ENCODE assay signal across 8 cellular contexts in the genomic region with DNA sequence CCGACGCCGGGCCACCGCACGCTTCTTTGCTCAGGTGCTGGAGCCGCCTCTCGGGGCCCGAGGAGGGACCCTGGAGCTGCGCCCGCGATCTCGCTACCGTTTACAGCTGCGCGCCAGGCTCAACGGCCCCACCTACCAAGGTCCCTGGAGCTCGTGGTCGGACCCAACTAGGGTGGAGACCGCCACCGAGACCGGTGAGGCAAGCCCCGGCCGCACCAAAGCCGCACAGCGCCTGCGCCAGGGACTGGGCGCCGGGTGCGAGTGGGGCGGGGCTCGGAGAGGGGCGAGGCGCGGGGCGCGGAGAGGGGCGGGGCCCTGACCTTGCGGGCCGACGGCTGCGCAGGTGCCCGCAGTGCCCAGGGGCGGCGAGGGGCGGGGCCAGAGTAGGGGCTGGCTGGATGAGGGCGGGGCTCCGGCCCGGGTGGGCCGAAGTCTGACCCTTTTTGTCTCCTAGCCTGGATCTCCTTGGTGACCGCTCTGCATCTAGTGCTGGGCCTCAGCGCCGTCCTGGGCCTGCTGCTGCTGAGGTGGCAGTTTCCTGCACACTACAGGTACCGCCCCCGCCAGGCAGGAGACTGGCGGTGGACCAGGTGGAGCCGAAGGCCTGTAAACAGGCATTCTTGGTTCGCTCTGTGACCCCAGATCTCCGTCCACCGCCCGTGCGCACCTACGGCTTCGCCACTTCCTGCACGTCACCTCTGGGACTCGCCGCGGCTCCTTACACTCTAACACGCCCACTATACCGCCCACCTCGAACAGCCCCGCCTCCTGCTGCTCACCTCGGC. TPM values are rescaled to one million over a fixed set of nuclear protein-coding genes. Genes with fewer than 3 reads are reported as not detected.
DNase-seq lines count a peak whose midpoint lies in the region; ATAC-seq and TF ChIP-seq lines count a peak whose summit lies in the region.

No MANE protein-coding gene starts in this region.

- 7 to 14% methylated on average over 51 to 55 of the region's 72 CpGs for WGBS in tibial nerve, 2 donors

- H3K27ac ChIP-seq in tibial nerve = peak overlapping the region; percentile 58 to 88 (median 86)

- H3K27ac Mint-ChIP-seq in Calu3 (ENCODE audit: unreplicated experiment) (peak overlapping the region; percentile 79), natural killer cell (peak overlapping the region; percentile 51 to 88)

- ATAC-seq in HG03378 (IDR thresholded peaks at IDR 0.05; ENCODE audit: unreplicated experiment) (peak; percentile 58), natural killer cell (peak; percentile 90 to 92 (median 92)), GM18909 (IDR thresholded peaks at IDR 0.05; ENCODE audit: poor library complexity, unreplicated experiment) (no peak)

- intact Hi-C loops in Calu3 (cut with micrococcal nuclease; ENCODE audit: unreplicated experiment) (loop anchor here (5.0 kb wide), 1 partner anchor 52 kb away; no protein-coding TSS in a partner anchor), natural killer cell (cut with micrococcal nuclease) (no loop called here)

- no peaks in the 10 kb centered on the region for H3K36me3 ChIP-seq in tibial nerve

- peak in 1 of 2 donors; percentile 35 for TF ChIP-seq POLR2A in tibial nerve (IDR thresholded peaks at IDR 0.05)

- H3K4me3 ChIP-seq in foreskin fibroblast (ENCODE audit: low read depth in 1 of 2, low read length in 2 of 2) = peak overlapping the region; percentile 43 to 53
- peak overlapping the region; percentile 53 to 65 (median 54) for H3K4me3 ChIP-seq in tibial nerve

- H3K36me3 Mint-ChIP-seq in Calu3 (ENCODE audit: insufficient read depth, unreplicated experiment) = peaks cover 15% of the 10 kb centered on the region
- H3K36me3 Mint-ChIP-seq in natural killer cell = no peaks in the 10 kb centered on the region

- peak; percentile 97 for DNase-seq in Calu3
- DNase-seq in NOMO-1 (lab: John Stamatoyannopoulos, UW; ENCODE audit: unreplicated experiment in 2 of 2) = peak; percentile 19 to 44
- peak; percentile 53 for DNase-seq in activated gamma-delta T cell treated with Interleukin-2 at 50 U/mL for 16 hours
- DNase-seq in foreskin fibroblast = peak in 1 of 2 donors; percentile 61
- peak; percentile 45 for DNase-seq in natural killer cell
- DNase-seq in tibial nerve (ENCODE audit: low spot score in 2 of 2) = peak; percentile 49 to 51

- no peaks in the 10 kb centered on the region for H3K9me3 ChIP-seq in tibial nerve

- H3K4me1 Mint-ChIP-seq in Calu3 (ENCODE audit: low read depth, unreplicated experiment) (peaks cover 54% of the 10 kb centered on the region), natural killer cell (peaks cover 8 to 12% of the 10 kb centered on the region in 2 donors)

- H3K27me3 Mint-ChIP-seq in Calu3 (ENCODE audit: unreplicated experiment) = no peaks in the 10 kb centered on the region
- H3K27me3 Mint-ChIP-seq in natural killer cell (ENCODE audit: low read depth in 2 of 2) = no peaks in the 10 kb centered on the region

- CTCF ChIA-PET in Calu3 (lab: Charles Lee) = interaction anchor here (0.8 to 1.3 kb wide), 5 partner anchors 9 to 122 kb away, joined by 3 to 9 read pairs (median 3); partner anchors contain the start of genes C1orf210, CDC20, ELOVL1 and TMEM125

- H3K27me3 ChIP-seq in tibial nerve = no peaks in the 10 kb centered on the region

- H3K4me3 Mint-ChIP-seq in Calu3 (ENCODE audit: low read depth, unreplicated experiment) (peak overlapping the region; percentile 87), natural killer cell (peak overlapping the region; percentile 71)

- peaks cover 0 to 21% (median 0%) of the 10 kb centered on the region in 4 donors for H3K4me1 ChIP-seq in tibial nerve

- TF ChIP-seq EP300 in tibial nerve (IDR thresholded peaks at IDR 0.05) = peak in 1 of 2 donors; percentile 14

- BruUV-seq in Calu3 (replicated peaks; lab: Mats Ljungman, UMichigan) = no TSS peak

- H3K9me3 Mint-ChIP-seq in Calu3 (ENCODE audit: low read depth, unreplicated experiment) = no peaks in the 10 kb centered on the region
- no peaks in the 10 kb centered on the region for H3K9me3 Mint-ChIP-seq in natural killer cell

- TF ChIP-seq CTCF in Calu3 (IDR thresholded peaks at IDR 0.05; ENCODE audit: unreplicated experiment) (no peak), foreskin fibroblast (IDR thresholded peaks at IDR 0.05; ENCODE audit: low read depth, low read length) (no peak), natural killer cell (IDR thresholded peaks at IDR 0.05) (no peak), tibial nerve (IDR thresholded peaks at IDR 0.05) (peak in 1 of 5 experiments; percentile 10)

RNA-seq across cellular contexts. Expression of gene CDC20, which starts 9.8 kb away (rescaled TPM):
- total RNA-seq in Calu3 (2022) (128 and 134 TPM in 2 replicates), natural killer cell (1 to 10 TPM in 1 of 3 donors, under 1 TPM in 2; 0.50 to 2.4 (median 0.96) TPM), tibial nerve (1 to 10 TPM in 3 of 4 donors, under 1 TPM in 1; 0.42 to 3.5 (median 1.5) TPM)

RNA-seq across cellular contexts. Expression of gene MPL, which starts 11.4 kb away (rescaled TPM):
- total RNA-seq in Calu3 (2022) = 0.52 and 0.73 TPM in 2 replicates
- total RNA-seq in natural killer cell = 1 to 10 TPM in 1 of 3 donors, under 1 TPM in 2; 0.43 to 1.7 (median 0.48) TPM
- 1 to 10 TPM in 1 of 4 donors, under 1 TPM in 1, not detected in 2; 0.66 to 1.7 TPM for total RNA-seq in tibial nerve

RNA-seq across cellular contexts. Expression of gene ELOVL1, which starts 18.8 kb away (rescaled TPM):
- total RNA-seq in Calu3 (2022) (107 and 117 TPM in 2 replicates), natural killer cell (10 to 100 TPM; 53.2 to 73.0 (median 67.5) TPM), tibial nerve (10 to 100 TPM; 48.6 to 66.6 (median 50.8) TPM)

RNA-seq across cellular contexts. Expression of gene MED8, which starts 40.6 kb away (rescaled TPM):
- total RNA-seq in Calu3 (2022) (31.1 and 32.8 TPM in 2 replicates), natural killer cell (10 to 100 TPM; 17.8 to 26.8 (median 22.0) TPM), tibial nerve (10 to 100 TPM; 22.8 to 35.1 (median 28.5) TPM)

RNA-seq across cellular contexts. Expression of gene SZT2, which starts 40.7 kb away (rescaled TPM):
- total RNA-seq in Calu3 (2022) (77.3 and 78.7 TPM in 2 replicates), natural killer cell (100 to 1,000 TPM; 103 to 128 (median 123) TPM), tibial nerve (10 to 100 TPM; 49.2 to 68.7 (median 57.3) TPM)

Comparison
In these comparisons a context has a peak if more than half of its experiments do, and no peak if none do; other contexts are left out.
1. RNA of gene CDC20, which starts 9.8 kb away (total RNA-seq): 128 to 134 TPM in Calu3; 0.42 to 3.5 TPM in tibial nerve and 0.50 to 2.4 TPM in natural killer cell; every median in the first group is over 10 times any median in the second.